Comparison of ENCODE assay signal across 12 cellular contexts in genomic region chr1:147079400-147080012, GRCh38.
A peak's percentile ranks its signal among the peaks of the same experiment; 100 is the strongest.
DNase-seq lines count a peak whose midpoint lies in the region; ATAC-seq, FAIRE-seq and TF ChIP-seq lines count a peak whose summit lies in the region.
"Had no signal": no experiment of that assay in that cellular context is flagged by ENCODE, and none has a peak within 500 bp of the region (broad histone marks: within the 10 kb centered on the region; RNA-seq: fewer than 3 reads in every experiment).

No MANE protein-coding gene starts in this region.

- H4K91ac ChIP-seq in H1 (replicated peaks; ENCODE audit: insufficient read length, low read length): no peak overlapping the region

- H3K4ac ChIP-seq in H1 (replicated peaks; ENCODE audit: insufficient read length, low read depth, low read length): no peak overlapping the region

- 5% methylated on average over 44 of the region's 45 CpGs; no CpG with 5 or more reads in 1 of the 2 experiments for WGBS in H1 (ENCODE audit: extremely low coverage in 1 of 2, insufficient coverage in 1 of 2, insufficient read length in 1 of 2, insufficient replicate concordance in 2 of 2, low coverage in 1 of 2, low lambda C conversion rate in 2 of 2, missing lambda C conversion rate in 1 of 2), 2 experiments
- 95% methylated on average over 45 of the region's 45 CpGs for WGBS in smooth muscle cell (ENCODE audit: low lambda C conversion rate)

- H3K9me3 ChIP-seq in T-helper 17 cell (ENCODE audit: control insufficient read depth, low read length, poor library complexity, severe bottlenecking): peaks cover 3% of the 10 kb centered on the region
- H3K9me3 ChIP-seq in H1 (ENCODE audit: insufficient read depth in 2 of 2, low read depth in 1 of 2, low read length in 1 of 2): no peaks in the 10 kb centered on the region
- H3K9me3 ChIP-seq in smooth muscle cell (replicated peaks; ENCODE audit: low read depth): no peaks in the 10 kb centered on the region

- H3K14ac ChIP-seq in H1 (ENCODE audit: insufficient read length): no peak overlapping the region

- no peak for FAIRE-seq in H1 (lab: Jason Lieb, UNC)
- FAIRE-seq: bronchial epithelial cell had no signal

- no peak overlapping the region for H2BK120ac ChIP-seq in H1 (replicated peaks; ENCODE audit: low read depth, low read length)

- H2BK5ac ChIP-seq in H1 (ENCODE audit: low read depth, low read length): no peak overlapping the region

- no peak for TF ChIP-seq EP300 in H1 (IDR thresholded peaks at IDR 0.05; ENCODE audit: borderline replicate concordance in 1 of 2, low read depth in 2 of 2, low read length in 2 of 2)

- H2BK20ac ChIP-seq in H1 (ENCODE audit: low read length): no peak overlapping the region

- no peak overlapping the region for H4K5ac ChIP-seq in H1 (ENCODE audit: insufficient read length, low read depth, low read length)

- no peaks in the 10 kb centered on the region for H3F3A ChIP-seq in smooth muscle cell (ENCODE audit: low read depth)

- H3K4me2 ChIP-seq in H1 (ENCODE audit: insufficient read depth in 1 of 2, low read depth in 2 of 2, low read length in 2 of 2): peak overlapping the region; percentile 74 to 77
- H3K4me2 ChIP-seq in smooth muscle cell: no peak overlapping the region

- no peak overlapping the region for H3K18ac ChIP-seq in H1 (ENCODE audit: extremely low read depth, low read length)

- H3K9me3 Mint-ChIP-seq in activated CD4-positive, alpha-beta T cell treated with anti-CD3 and anti-CD28 coated beads, Interleukin-2, amount 10 ng/mL, durations not matched to agents 7 days and 5 days: no peaks in the 10 kb centered on the region
- peaks cover 5% of the 10 kb centered on the region for H3K9me3 Mint-ChIP-seq in progenitor cell of endocrine pancreas (ENCODE audit: low read depth)

- no peak for ATAC-seq in T-helper 17 cell

- CTCF ChIA-PET in activated CD4-positive, alpha-beta T cell treated with anti-CD3 and anti-CD28 coated beads, Interleukin-2, amount 10 ng/mL, durations not matched to agents 7 days and 5 days (lab: Charles Lee): no interaction called here
- CTCF ChIA-PET in H1 (lab: Charles Lee; ENCODE audit: partially characterized antibody): interaction anchor here (1.3 kb wide), 1 partner anchor 28 kb away, joined by 4 read pairs; no protein-coding TSS in a partner anchor

- H3K79me1 ChIP-seq in H1 (ENCODE audit: low read depth, low read length): no peaks in the 10 kb centered on the region

- no peak overlapping the region for H3K23ac ChIP-seq in H1 (ENCODE audit: insufficient read length)

- H2BK12ac ChIP-seq in H1 (ENCODE audit: low read depth, low read length): 0 out of 2 replicates have a peak overlapping the region, but pooled peaks have one; percentile 39

- H3K27me3 ChIP-seq in H1 (replicated peaks in 1 of 4; ENCODE audit: control insufficient read depth in 3 of 4, extremely low read depth in 1 of 4, insufficient read depth in 3 of 4, low read length in 3 of 4) (peaks cover 67 to 97% (median 88%) of the 10 kb centered on the region in 4 experiments), smooth muscle cell (ENCODE audit: low read depth) (peaks cover 10% of the 10 kb centered on the region)

- H3K23me2 ChIP-seq in H1 (ENCODE audit: low read depth, low read length): peaks cover 6% of the 10 kb centered on the region

- peaks cover 88% of the 10 kb centered on the region for H3K27me3 Mint-ChIP-seq in activated CD4-positive, alpha-beta T cell treated with anti-CD3 and anti-CD28 coated beads, Interleukin-2, amount 10 ng/mL, durations not matched to agents 7 days and 5 days
- H3K27me3 Mint-ChIP-seq in T-helper 17 cell (peaks cover 95% of the 10 kb centered on the region), progenitor cell of endocrine pancreas (peaks cover 94% of the 10 kb centered on the region)

- no peak for TF ChIP-seq RAD21 in H1 (IDR thresholded peaks at IDR 0.05 in 1 of 2, conservative IDR thresholded peaks at IDR 0.05 in 1 of 2; ENCODE audit: low read depth in 2 of 2, low read length in 2 of 2)

- H3K56ac ChIP-seq in H1 (replicated peaks; ENCODE audit: insufficient read length, low read depth, low read length): no peak overlapping the region

- no peak for TF ChIP-seq POLR2A in H1 (IDR thresholded peaks at IDR 0.05; ENCODE audit: control extremely low read depth in 1 of 2, low read depth in 2 of 2, low read length in 2 of 2)

- H3K4me3 ChIP-seq in H1 (ENCODE audit: extremely low read depth in 1 of 4, insufficient read depth in 2 of 4, low read depth in 3 of 4, low read length in 4 of 4) (peak overlapping the region in 3 of 4 experiments; percentile 2 to 51 (median 23); a peak in 5 of 8 replicates), smooth muscle cell (no peak overlapping the region)

- no peak for DNase-seq in activated CD4-positive, alpha-beta T cell treated with anti-CD3 and anti-CD28 coated beads, Interleukin-2, amount 10 ng/mL, durations not matched to agents 7 days and 5 days
- DNase-seq in activated CD4-positive, alpha-beta T cell treated with anti-CD3 and anti-CD28 coated beads, Interleukin-2, amount 50 U/mL, for 4 hours: no peak
- DNase-seq in T-helper 17 cell (no peak), H1 (ENCODE audit: low read depth in 1 of 2, low spot score in 2 of 2) (peak in 1 of 2 experiments; percentile 65), progenitor cell of endocrine pancreas (ENCODE audit: low spot score, unreplicated experiment) (no peak), RKO (ENCODE audit: low spot score) (no peak), GM20000 (ENCODE audit: low spot score) (no peak), smooth muscle cell (lab: John Stamatoyannopoulos, UW; ENCODE audit: unreplicated experiment) (no peak)
- DNase-seq: activated CD4-positive, alpha-beta T cell treated with anti-CD3 and anti-CD28 coated beads for 4 hours; EL; NCI-H2227 treated with DMSO at 0.1 percent for 48 hours had no signal

- H3K36me3 ChIP-seq in H1 (ENCODE audit: control insufficient read depth in 2 of 4, insufficient read depth in 4 of 4, low read length in 3 of 4) (no peaks in the 10 kb centered on the region), smooth muscle cell (ENCODE audit: low read depth) (no peaks in the 10 kb centered on the region)

- H3K4me1 Mint-ChIP-seq in activated CD4-positive, alpha-beta T cell treated with anti-CD3 and anti-CD28 coated beads, Interleukin-2, amount 10 ng/mL, durations not matched to agents 7 days and 5 days: peaks cover 39% of the 10 kb centered on the region
- H3K4me1 Mint-ChIP-seq in T-helper 17 cell (peaks cover 35% of the 10 kb centered on the region), progenitor cell of endocrine pancreas (ENCODE audit: low read depth) (peaks cover 12% of the 10 kb centered on the region)

- H3K36me3 Mint-ChIP-seq in activated CD4-positive, alpha-beta T cell treated with anti-CD3 and anti-CD28 coated beads, Interleukin-2, amount 10 ng/mL, durations not matched to agents 7 days and 5 days (ENCODE audit: low read depth): peaks cover 14% of the 10 kb centered on the region
- H3K36me3 Mint-ChIP-seq in T-helper 17 cell (ENCODE audit: low read depth) (peaks cover 10% of the 10 kb centered on the region), progenitor cell of endocrine pancreas (ENCODE audit: insufficient read depth) (peaks cover 1% of the 10 kb centered on the region)

- no peak overlapping the region for H4K8ac ChIP-seq in H1 (ENCODE audit: extremely low read depth, insufficient read depth, low read length)

- H3K4me1 ChIP-seq in H1 (replicated peaks in 1 of 4; ENCODE audit: control insufficient read depth in 3 of 4, insufficient read depth in 4 of 4, low read length in 3 of 4): peaks cover 8 to 39% (median 28%) of the 10 kb centered on the region in 4 experiments; a peak in 6 of 7 replicates
- H3K4me1 ChIP-seq in smooth muscle cell (ENCODE audit: low read depth): no peaks in the 10 kb centered on the region

- TF ChIP-seq CTCF in H1 (IDR thresholded peaks at IDR 0.05; ENCODE audit: control extremely low read depth in 1 of 3, insufficient read depth in 1 of 3, low read depth in 1 of 3, low read length in 3 of 3) (no peak), progenitor cell of endocrine pancreas (IDR thresholded peaks at IDR 0.05; ENCODE audit: unreplicated experiment) (no peak), GM20000 (IDR thresholded peaks at IDR 0.05; ENCODE audit: extremely low read depth, missing control alignments) (no peak), smooth muscle cell (IDR thresholded peaks at IDR 0.05; ENCODE audit: borderline replicate concordance, insufficient read depth, poor library complexity, severe bottlenecking) (no peak)

- H4K20me1 ChIP-seq in H1 (replicated peaks in 1 of 2; ENCODE audit: control insufficient read depth in 1 of 2, insufficient read depth in 2 of 2, low read length in 2 of 2) (peaks cover 3 to 9% of the 10 kb centered on the region in 2 experiments), smooth muscle cell (ENCODE audit: low read depth) (no peaks in the 10 kb centered on the region)

- POLR2A ChIA-PET in activated CD4-positive, alpha-beta T cell treated with anti-CD3 and anti-CD28 coated beads, Interleukin-2, amount 10 ng/mL, durations not matched to agents 7 days and 5 days (lab: Charles Lee): no interaction called here
- POLR2A ChIA-PET in H1 (lab: Charles Lee; ENCODE audit: partially characterized antibody): interaction anchor here (1.0 kb wide), 1 partner anchor 10 kb away, joined by 5 read pairs; no protein-coding TSS in a partner anchor

- H3K79me2 ChIP-seq in H1 (ENCODE audit: control insufficient read depth in 1 of 2, insufficient read depth in 2 of 2, low read length in 2 of 2): no peaks in the 10 kb centered on the region
- no peaks in the 10 kb centered on the region for H3K79me2 ChIP-seq in smooth muscle cell (ENCODE audit: low read depth)

- H3K27ac ChIP-seq in H1 (ENCODE audit: low read depth, low read length): no peak overlapping the region
- no peak overlapping the region for H3K27ac ChIP-seq in smooth muscle cell (ENCODE audit: low read depth)

- no peak overlapping the region for H2AK5ac ChIP-seq in H1 (ENCODE audit: low read depth, low read length)

- H3K27ac Mint-ChIP-seq in activated CD4-positive, alpha-beta T cell treated with anti-CD3 and anti-CD28 coated beads, Interleukin-2, amount 10 ng/mL, durations not matched to agents 7 days and 5 days: no peak overlapping the region
- H3K27ac Mint-ChIP-seq in T-helper 17 cell: peak overlapping the region; percentile 49
- no peak overlapping the region for H3K27ac Mint-ChIP-seq in progenitor cell of endocrine pancreas

- no peak overlapping the region for H2BK15ac ChIP-seq in H1 (ENCODE audit: low read length)

- peak overlapping the region; percentile 64 for H3K4me3 Mint-ChIP-seq in activated CD4-positive, alpha-beta T cell treated with anti-CD3 and anti-CD28 coated beads, Interleukin-2, amount 10 ng/mL, durations not matched to agents 7 days and 5 days
- H3K4me3 Mint-ChIP-seq in T-helper 17 cell (peak overlapping the region; percentile 80), progenitor cell of endocrine pancreas (ENCODE audit: low read depth) (peak overlapping the region; percentile 65)

- H2AFZ ChIP-seq in H1 (ENCODE audit: low read length): peak overlapping the region; percentile 64
- no peak overlapping the region for H2AFZ ChIP-seq in smooth muscle cell (ENCODE audit: low read depth)

- H3K9ac ChIP-seq in H1 (replicated peaks in 1 of 4; ENCODE audit: extremely low read depth in 1 of 4, low read depth in 3 of 4, low read length in 3 of 4): no peak overlapping the region
- no peak overlapping the region for H3K9ac ChIP-seq in smooth muscle cell (ENCODE audit: low read depth)

TF ChIP-seq in H1, 55 proteins besides CTCF, POLR2A, EP300 and RAD21 (continues in another document):
- no peak for TF ChIP-seq YY1 (IDR thresholded peaks at IDR 0.05; ENCODE audit: low read depth, low read length)
